1 cellular context compared by ENCODE assay signal in genomic region chr20:46634528-46634927, GRCh38.
TF ChIP-seq lines count a peak whose summit lies in the region.

No MANE protein-coding gene starts in this region.

TF ChIP-seq in GM23338, 12 proteins besides CTCF, POLR2A, EP300 and RAD21 (continued from another document):
- TF ChIP-seq ZNF462 (CRISPR knock-in tag; IDR thresholded peaks at IDR 0.05) (no peak), NANOG (IDR thresholded peaks at IDR 0.05; ENCODE audit: borderline replicate concordance) (no peak), EZH2phosphoT487 (IDR thresholded peaks at IDR 0.05; ENCODE audit: unreplicated experiment) (no peak)
